19 cellular contexts compared by ENCODE assay signal in the genomic region with DNA sequence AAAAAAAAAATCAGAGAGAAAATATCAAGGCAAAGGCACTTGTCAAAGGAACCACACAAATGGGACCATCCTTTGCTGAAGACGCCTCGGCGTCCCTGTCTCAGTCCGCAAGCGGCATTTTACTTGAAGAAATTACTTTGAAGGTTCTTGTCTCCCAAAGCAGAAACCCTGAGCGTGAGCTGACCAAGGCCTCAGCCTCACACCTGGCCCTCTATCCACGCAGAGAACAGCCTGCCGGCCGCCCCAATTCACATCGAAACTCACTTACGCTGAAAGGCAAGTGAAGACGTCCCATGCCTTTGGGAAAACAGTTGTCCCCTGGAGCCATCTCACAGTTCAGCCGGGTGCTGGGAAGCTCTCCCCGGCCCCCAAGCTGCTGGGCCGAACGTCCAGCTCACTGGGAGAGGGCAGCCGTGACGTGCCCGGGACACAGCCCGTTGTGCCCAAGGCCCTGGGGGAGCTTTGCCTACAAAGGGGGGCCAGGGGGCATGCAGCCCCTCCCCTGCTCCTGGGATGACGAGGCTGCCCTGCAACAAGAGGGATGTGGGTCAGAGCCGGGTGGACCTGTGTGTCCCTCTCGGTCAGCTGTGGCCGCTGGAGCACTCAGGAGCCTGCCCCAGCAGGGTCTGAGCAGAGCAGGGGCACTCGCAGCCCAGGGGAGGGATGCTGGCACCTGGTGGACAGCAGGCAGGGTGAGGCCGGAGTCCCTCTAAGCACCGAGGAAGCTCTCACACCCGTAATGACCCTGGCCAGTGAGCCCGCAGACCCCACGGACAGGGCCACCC. TPM values are rescaled to one million over a fixed set of nuclear protein-coding genes. Genes with fewer than 3 reads are reported as not detected.
DNase-seq lines count a peak whose midpoint lies in the region; ATAC-seq and TF ChIP-seq lines count a peak whose summit lies in the region.
"Had no signal": no experiment of that assay in that cellular context is flagged by ENCODE, and none has a peak within 500 bp of the region (broad histone marks: within the 10 kb centered on the region; RNA-seq: fewer than 3 reads in every experiment).

No MANE protein-coding gene starts in this region.

- whole genome bisulfite sequencing in heart right ventricle, 2 donors = 89 to 93% methylated on average over 30 of the region's 30 CpGs
- WGBS in mesenchymal stem cell = 91% methylated on average over 30 of the region's 30 CpGs
- WGBS in smooth muscle cell (ENCODE audit: low lambda C conversion rate) = 95% methylated on average over 30 of the region's 30 CpGs

- H2BK5ac ChIP-seq in mesenchymal stem cell (ENCODE audit: low read depth, low read length, poor library complexity, severe bottlenecking) = no peak overlapping the region

- intact Hi-C loops in heart right ventricle (cut with DNase I) = no loop called here
- intact Hi-C loops in cardiac septum (cut with DNase I) = loop anchor here (5.0 kb wide), 1 partner anchor 47 kb away; no protein-coding TSS in a partner anchor

- H3K4me1 ChIP-seq in heart right ventricle (peaks cover 9 to 41% (median 24%) of the 10 kb centered on the region in 9 donors), SJCRH30 (peaks cover 28% of the 10 kb centered on the region), mesenchymal stem cell (ENCODE audit: control insufficient read depth, insufficient read depth, low read depth, low read length) (no peaks in the 10 kb centered on the region), smooth muscle cell (ENCODE audit: low read depth) (no peaks in the 10 kb centered on the region)
- H3K4me1 ChIP-seq: SJSA1 had no signal

- no peak overlapping the region for H3K4ac ChIP-seq in mesenchymal stem cell (ENCODE audit: low read depth in 1 of 2, low read length in 2 of 2)

- TF ChIP-seq CTCF in heart right ventricle (IDR thresholded peaks at IDR 0.05) = no peak
- no peak for TF ChIP-seq CTCF in smooth muscle cell (IDR thresholded peaks at IDR 0.05; ENCODE audit: borderline replicate concordance, insufficient read depth, poor library complexity, severe bottlenecking)

- H3K9me3 ChIP-seq in heart right ventricle (no peaks in the 10 kb centered on the region), SJCRH30 (replicated peaks) (no peaks in the 10 kb centered on the region), mesenchymal stem cell (ENCODE audit: control insufficient read depth, low read length) (no peaks in the 10 kb centered on the region), smooth muscle cell (replicated peaks; ENCODE audit: low read depth) (no peaks in the 10 kb centered on the region)
- H3K9me3 ChIP-seq: SJSA1 had no signal

- ATAC-seq in heart right ventricle = peak in 1 of 8 donors; percentile 3

- H4K20me1 ChIP-seq in smooth muscle cell (ENCODE audit: low read depth) = no peaks in the 10 kb centered on the region

- H3K14ac ChIP-seq in mesenchymal stem cell (ENCODE audit: low read length in 2 of 2) = no peak overlapping the region

- H2AFZ ChIP-seq in mesenchymal stem cell (ENCODE audit: low read depth, low read length) (no peak overlapping the region), smooth muscle cell (ENCODE audit: low read depth) (no peak overlapping the region)

- H3K27me3 ChIP-seq in heart right ventricle (no peaks in the 10 kb centered on the region), SJCRH30 (no peaks in the 10 kb centered on the region), mesenchymal stem cell (ENCODE audit: control insufficient read depth in 1 of 2, insufficient read depth in 1 of 2, low read length in 2 of 2) (peaks cover 0 to 43% of the 10 kb centered on the region in 2 experiments), smooth muscle cell (ENCODE audit: low read depth) (no peaks in the 10 kb centered on the region)
- H3K27me3 ChIP-seq: SJSA1 had no signal

- no peak overlapping the region for H2AK5ac ChIP-seq in mesenchymal stem cell (ENCODE audit: low read length, severe bottlenecking)

- H3K27ac ChIP-seq in heart right ventricle (peak overlapping the region in 8 of 10 donors; percentile 9 to 88 (median 59)), SJCRH30 (peak overlapping the region; percentile 94), mesenchymal stem cell (ENCODE audit: low read length, poor library complexity, severe bottlenecking) (no peak overlapping the region), smooth muscle cell (ENCODE audit: low read depth) (peak overlapping the region; percentile 84)
- H3K27ac ChIP-seq: C4-2B, SJSA1 had no signal

- H4K8ac ChIP-seq in mesenchymal stem cell (ENCODE audit: low read length) = no peak overlapping the region

- H3K18ac ChIP-seq in mesenchymal stem cell (ENCODE audit: low read depth in 1 of 2, low read length in 2 of 2) = no peak overlapping the region

- no peak overlapping the region for H3K23ac ChIP-seq in mesenchymal stem cell (ENCODE audit: low read length in 2 of 2)

- peak overlapping the region; percentile 40 for H4K91ac ChIP-seq in mesenchymal stem cell (ENCODE audit: low read length)

- H3F3A ChIP-seq in smooth muscle cell (ENCODE audit: low read depth) = no peaks in the 10 kb centered on the region

- H3K36me3 ChIP-seq in heart right ventricle (no peaks in the 10 kb centered on the region), SJCRH30 (no peaks in the 10 kb centered on the region), mesenchymal stem cell (ENCODE audit: control insufficient read depth in 1 of 2, insufficient read depth in 2 of 2, low read depth in 1 of 2, low read length in 2 of 2) (no peaks in the 10 kb centered on the region), smooth muscle cell (ENCODE audit: low read depth) (no peaks in the 10 kb centered on the region)
- H3K36me3 ChIP-seq: SJSA1 had no signal

- H3K4me2 ChIP-seq in mesenchymal stem cell (ENCODE audit: low read length, poor library complexity, severe bottlenecking) (no peak overlapping the region), smooth muscle cell (peak overlapping the region; percentile 57)

- no peaks in the 10 kb centered on the region for H3K79me1 ChIP-seq in mesenchymal stem cell (replicated peaks; ENCODE audit: low read length, poor library complexity, severe bottlenecking)

- DNase-seq in heart right ventricle = no peak
- no peak for DNase-seq in cardiac septum (ENCODE audit: low spot score)
- no peak for DNase-seq in SJCRH30
- DNase-seq in mesenchymal stem cell = no peak
- DNase-seq in smooth muscle cell (lab: John Stamatoyannopoulos, UW; ENCODE audit: unreplicated experiment) = no peak
- DNase-seq in EL = no peak
- no peak for DNase-seq in activated gamma-delta T cell treated with Interleukin-2 at 50 U/mL for 16 hours
- DNase-seq: Calu3; CD8-positive, alpha-beta memory T cell; DMS153; Karpas-422; MV-4-11; NCI-H1105 treated with DMSO at 0.1 percent for 48 hours; NCI-H2029 treated with DMSO at 0.1 percent for 48 hours; NCI-H226; NCI-H510A treated with DMSO at 0.1 percent for 48 hours; NCI-H748 treated with DMSO at 0.1 percent for 48 hours had no signal

- no peak overlapping the region for H2BK15ac ChIP-seq in mesenchymal stem cell (ENCODE audit: low read depth, poor library complexity, severe bottlenecking)

- H2BK120ac ChIP-seq in mesenchymal stem cell (ENCODE audit: low read depth, low read length) = no peak overlapping the region

- H3K79me2 ChIP-seq in smooth muscle cell (ENCODE audit: low read depth) = no peaks in the 10 kb centered on the region

- H3K4me3 ChIP-seq in heart right ventricle (no peak overlapping the region), SJCRH30 (no peak overlapping the region), mesenchymal stem cell (ENCODE audit: insufficient read depth in 1 of 2, low read depth in 1 of 2, low read length in 2 of 2) (no peak overlapping the region), smooth muscle cell (no peak overlapping the region)
- H3K4me3 ChIP-seq: SJSA1 had no signal

- H2BK12ac ChIP-seq in mesenchymal stem cell (ENCODE audit: low read length in 2 of 2) = no peak overlapping the region

- H3K9ac ChIP-seq in mesenchymal stem cell (ENCODE audit: low read length) (no peak overlapping the region), smooth muscle cell (ENCODE audit: low read depth) (no peak overlapping the region)

RNA-seq across cellular contexts. Expression of a gene that starts 49.6 kb away (rescaled TPM):
- total RNA-seq in heart right ventricle (10 to 100 TPM; 16.7 to 38.5 (median 27.9) TPM), cardiac septum (38.9 TPM), smooth muscle cell (68.1 and 97.2 TPM in 2 replicates)
- polyA plus RNA-seq in heart right ventricle (10 to 100 TPM; 14.3 to 18.3 TPM), smooth muscle cell (32.0 and 33.7 TPM in 2 replicates)
- total RNA-seq in SJCRH30 (2014; rRNA removed; shearing (Covaris generic)) = 26.9 and 31.6 TPM in 2 replicates
- 23.5 TPM for polyA plus RNA-seq in mesenchymal stem cell (2013, experiment 1 of 2)
- polyA plus RNA-seq in mesenchymal stem cell (2013, experiment 2 of 2) = 22.9 TPM
